Comparison of ENCODE assay signal across 1 cellular context in the genomic region with DNA sequence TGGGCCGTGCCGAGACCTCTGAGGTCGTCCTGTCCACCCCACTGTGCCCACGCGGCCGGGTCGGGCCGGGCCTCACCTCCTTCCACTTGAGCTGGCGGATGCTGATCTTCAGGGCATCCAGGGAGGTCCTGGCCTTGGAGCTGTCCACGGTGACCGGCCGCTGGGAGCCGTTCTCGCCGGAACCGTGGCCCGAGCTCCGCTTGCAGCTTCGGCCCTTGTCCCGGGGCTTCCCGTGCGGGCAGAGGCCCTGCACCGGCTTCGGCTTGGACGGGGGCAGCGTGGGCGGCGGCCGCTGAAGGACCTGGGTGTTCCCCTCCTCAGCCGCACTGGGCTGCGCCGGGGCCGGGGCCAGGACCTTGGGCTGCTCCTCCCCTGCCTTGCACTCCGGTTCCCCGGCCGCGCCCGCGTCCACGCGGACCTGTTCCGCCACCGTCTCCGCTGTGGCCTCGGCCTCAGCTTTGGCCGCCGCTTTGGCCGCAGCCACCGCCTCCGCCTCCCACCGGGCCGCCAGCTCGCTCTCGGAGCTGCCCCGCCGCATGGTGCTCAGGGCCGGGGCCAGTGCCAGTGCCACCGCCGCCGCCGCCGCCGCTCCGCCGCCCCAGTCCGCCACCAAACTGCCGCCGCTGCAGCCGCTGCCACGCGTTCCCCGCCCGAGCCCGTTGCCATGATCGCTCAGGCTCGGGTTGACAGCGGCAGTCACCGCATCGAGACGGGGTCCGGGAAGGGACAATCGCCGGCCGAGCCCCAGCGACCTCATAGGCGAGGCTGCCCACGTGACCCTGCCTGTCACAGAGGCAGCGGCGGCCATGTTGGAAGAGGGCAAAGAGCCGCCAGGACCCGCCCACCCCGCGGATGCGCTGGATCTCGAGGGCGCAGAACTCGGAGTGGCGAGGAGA.
TF ChIP-seq lines count a peak whose summit lies in the region.

A gene with protein sequence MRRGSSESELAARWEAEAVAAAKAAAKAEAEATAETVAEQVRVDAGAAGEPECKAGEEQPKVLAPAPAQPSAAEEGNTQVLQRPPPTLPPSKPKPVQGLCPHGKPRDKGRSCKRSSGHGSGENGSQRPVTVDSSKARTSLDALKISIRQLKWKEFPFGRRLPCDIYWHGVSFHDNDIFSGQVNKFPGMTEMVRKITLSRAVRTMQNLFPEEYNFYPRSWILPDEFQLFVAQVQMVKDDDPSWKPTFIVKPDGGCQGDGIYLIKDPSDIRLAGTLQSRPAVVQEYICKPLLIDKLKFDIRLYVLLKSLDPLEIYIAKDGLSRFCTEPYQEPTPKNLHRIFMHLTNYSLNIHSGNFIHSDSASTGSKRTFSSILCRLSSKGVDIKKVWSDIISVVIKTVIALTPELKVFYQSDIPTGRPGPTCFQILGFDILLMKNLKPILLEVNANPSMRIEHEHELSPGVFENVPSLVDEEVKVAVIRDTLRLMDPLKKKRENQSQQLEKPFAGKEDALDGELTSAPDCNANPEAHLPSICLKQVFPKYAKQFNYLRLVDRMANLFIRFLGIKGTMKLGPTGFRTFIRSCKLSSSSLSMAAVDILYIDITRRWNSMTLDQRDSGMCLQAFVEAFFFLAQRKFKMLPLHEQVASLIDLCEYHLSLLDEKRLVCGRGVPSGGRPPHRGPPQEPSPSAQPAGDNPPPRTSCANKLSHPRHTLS (minus strand): TSS at position 698 of the 896 bp plus-strand sequence. CDS start 160 bp downstream, at position 538.

TF ChIP-seq in GM12878, 131 proteins besides CTCF, POLR2A, EP300 and RAD21 (continues in another document):
- TF ChIP-seq E2F8 (IDR thresholded peaks at IDR 0.05; ENCODE audit: low read depth, partially characterized antibody) = no peak
- no peak for TF ChIP-seq KDM1A (IDR thresholded peaks at IDR 0.05; ENCODE audit: borderline replicate concordance)
- TF ChIP-seq SUZ12 (IDR thresholded peaks at IDR 0.05; ENCODE audit: unreplicated experiment) = no peak
- peak; percentile 60; the same call in 1 of the 2 replicates for TF ChIP-seq BACH1 (IDR thresholded peaks at IDR 0.05; ENCODE audit: borderline replicate concordance)
- no peak for TF ChIP-seq BMI1 (IDR thresholded peaks at IDR 0.05; ENCODE audit: borderline replicate concordance)
- 0 out of 2 replicates have a peak, but pooled peaks have one; percentile 1 for TF ChIP-seq ZBTB11 (CRISPR knock-in tag; IDR thresholded peaks at IDR 0.05)
- no peak for TF ChIP-seq ETV6 (conservative IDR thresholded peaks at IDR 0.05 in 1 of 2, IDR thresholded peaks at IDR 0.05 in 1 of 2; ENCODE audit: borderline replicate concordance in 1 of 2, low read depth in 1 of 2)
- no peak; the same call in 1 of the 2 replicates for TF ChIP-seq HDGF (IDR thresholded peaks at IDR 0.05)
- peak; percentile 54; the same call in 1 of the 2 replicates for TF ChIP-seq NBN (IDR thresholded peaks at IDR 0.05)
- no peak for TF ChIP-seq EED (IDR thresholded peaks at IDR 0.05; ENCODE audit: low read depth)
- peak; percentile 88; the same call in 1 of the 2 replicates for TF ChIP-seq TARDBP (IDR thresholded peaks at IDR 0.05; ENCODE audit: borderline replicate concordance)
- TF ChIP-seq SMC3 (IDR thresholded peaks at IDR 0.05; ENCODE audit: borderline replicate concordance, low read length) = no peak
- peak; percentile 81 for TF ChIP-seq ZNF207 (IDR thresholded peaks at IDR 0.05; ENCODE audit: borderline replicate concordance)
- no peak for TF ChIP-seq SRF (IDR thresholded peaks at IDR 0.05; ENCODE audit: low read depth in 2 of 2, low read length in 2 of 2)
- no peak for TF ChIP-seq ATF7 (IDR thresholded peaks at IDR 0.05; ENCODE audit: low read depth)
- peak; percentile 60; the same call in 1 of the 2 replicates for TF ChIP-seq ASH2L (IDR thresholded peaks at IDR 0.05; ENCODE audit: borderline replicate concordance, low read depth)
- TF ChIP-seq TCF7 (IDR thresholded peaks at IDR 0.05; ENCODE audit: borderline replicate concordance) = no peak
- TF ChIP-seq, protein P1, sequence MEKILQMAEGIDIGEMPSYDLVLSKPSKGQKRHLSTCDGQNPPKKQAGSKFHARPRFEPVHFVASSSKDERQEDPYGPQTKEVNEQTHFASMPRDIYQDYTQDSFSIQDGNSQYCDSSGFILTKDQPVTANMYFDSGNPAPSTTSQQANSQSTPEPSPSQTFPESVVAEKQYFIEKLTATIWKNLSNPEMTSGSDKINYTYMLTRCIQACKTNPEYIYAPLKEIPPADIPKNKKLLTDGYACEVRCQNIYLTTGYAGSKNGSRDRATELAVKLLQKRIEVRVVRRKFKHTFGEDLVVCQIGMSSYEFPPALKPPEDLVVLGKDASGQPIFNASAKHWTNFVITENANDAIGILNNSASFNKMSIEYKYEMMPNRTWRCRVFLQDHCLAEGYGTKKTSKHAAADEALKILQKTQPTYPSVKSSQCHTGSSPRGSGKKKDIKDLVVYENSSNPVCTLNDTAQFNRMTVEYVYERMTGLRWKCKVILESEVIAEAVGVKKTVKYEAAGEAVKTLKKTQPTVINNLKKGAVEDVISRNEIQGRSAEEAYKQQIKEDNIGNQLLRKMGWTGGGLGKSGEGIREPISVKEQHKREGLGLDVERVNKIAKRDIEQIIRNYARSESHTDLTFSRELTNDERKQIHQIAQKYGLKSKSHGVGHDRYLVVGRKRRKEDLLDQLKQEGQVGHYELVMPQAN (conservative IDR thresholded peaks at IDR 0.05) = peak; percentile 98
- TF ChIP-seq LARP7 (IDR thresholded peaks at IDR 0.05) = peak; percentile 95
- no peak for TF ChIP-seq TAF1 (IDR thresholded peaks at IDR 0.05; ENCODE audit: borderline replicate concordance, low read depth, low read length)
- TF ChIP-seq, protein P2, sequence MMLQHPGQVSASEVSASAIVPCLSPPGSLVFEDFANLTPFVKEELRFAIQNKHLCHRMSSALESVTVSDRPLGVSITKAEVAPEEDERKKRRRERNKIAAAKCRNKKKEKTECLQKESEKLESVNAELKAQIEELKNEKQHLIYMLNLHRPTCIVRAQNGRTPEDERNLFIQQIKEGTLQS (IDR thresholded peaks at IDR 0.05; ENCODE audit: borderline replicate concordance, extremely low read depth, low read depth, low read length) = peak; percentile 90; the same call in 1 of the 2 replicates
- TF ChIP-seq, protein P3, sequence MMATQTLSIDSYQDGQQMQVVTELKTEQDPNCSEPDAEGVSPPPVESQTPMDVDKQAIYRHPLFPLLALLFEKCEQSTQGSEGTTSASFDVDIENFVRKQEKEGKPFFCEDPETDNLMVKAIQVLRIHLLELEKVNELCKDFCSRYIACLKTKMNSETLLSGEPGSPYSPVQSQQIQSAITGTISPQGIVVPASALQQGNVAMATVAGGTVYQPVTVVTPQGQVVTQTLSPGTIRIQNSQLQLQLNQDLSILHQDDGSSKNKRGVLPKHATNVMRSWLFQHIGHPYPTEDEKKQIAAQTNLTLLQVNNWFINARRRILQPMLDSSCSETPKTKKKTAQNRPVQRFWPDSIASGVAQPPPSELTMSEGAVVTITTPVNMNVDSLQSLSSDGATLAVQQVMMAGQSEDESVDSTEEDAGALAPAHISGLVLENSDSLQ (IDR thresholded peaks at IDR 0.05) = peak; percentile 88
- no peak for TF ChIP-seq RBBP5 (conservative IDR thresholded peaks at IDR 0.05)
- peak; percentile 80 for TF ChIP-seq SP1 (IDR thresholded peaks at IDR 0.05; ENCODE audit: low read depth, low read length)
- no peak for TF ChIP-seq NFYA (IDR thresholded peaks at IDR 0.05; ENCODE audit: borderline replicate concordance, low read depth, low read length)
- TF ChIP-seq, protein P4, sequence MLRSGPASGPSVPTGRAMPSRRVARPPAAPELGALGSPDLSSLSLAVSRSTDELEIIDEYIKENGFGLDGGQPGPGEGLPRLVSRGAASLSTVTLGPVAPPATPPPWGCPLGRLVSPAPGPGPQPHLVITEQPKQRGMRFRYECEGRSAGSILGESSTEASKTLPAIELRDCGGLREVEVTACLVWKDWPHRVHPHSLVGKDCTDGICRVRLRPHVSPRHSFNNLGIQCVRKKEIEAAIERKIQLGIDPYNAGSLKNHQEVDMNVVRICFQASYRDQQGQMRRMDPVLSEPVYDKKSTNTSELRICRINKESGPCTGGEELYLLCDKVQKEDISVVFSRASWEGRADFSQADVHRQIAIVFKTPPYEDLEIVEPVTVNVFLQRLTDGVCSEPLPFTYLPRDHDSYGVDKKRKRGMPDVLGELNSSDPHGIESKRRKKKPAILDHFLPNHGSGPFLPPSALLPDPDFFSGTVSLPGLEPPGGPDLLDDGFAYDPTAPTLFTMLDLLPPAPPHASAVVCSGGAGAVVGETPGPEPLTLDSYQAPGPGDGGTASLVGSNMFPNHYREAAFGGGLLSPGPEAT (IDR thresholded peaks at IDR 0.05; ENCODE audit: low read depth) = no peak
- peak in 1 of 2 experiments; percentile 87; a peak in 1 of 3 replicates for TF ChIP-seq EGR1 (IDR thresholded peaks at IDR 0.05; ENCODE audit: borderline replicate concordance in 1 of 2, low read depth in 2 of 2, low read length in 2 of 2)
- TF ChIP-seq BHLHE40 (IDR thresholded peaks at IDR 0.05; ENCODE audit: borderline replicate concordance in 1 of 2, low read depth in 2 of 2, low read length in 1 of 2) = peak; percentile 39 to 71; a peak in 3 of 4 replicates
- no peak for TF ChIP-seq CHD4 (IDR thresholded peaks at IDR 0.05)
- TF ChIP-seq NR2C1 (IDR thresholded peaks at IDR 0.05) = peak; percentile 79
- TF ChIP-seq ZNF622 (IDR thresholded peaks at IDR 0.05) = no peak
- no peak for TF ChIP-seq NR2C2 (IDR thresholded peaks at IDR 0.05; ENCODE audit: borderline replicate concordance, control insufficient read depth, insufficient read length, low read depth)
- TF ChIP-seq ZBTB33 (IDR thresholded peaks at IDR 0.05) = no peak
- peak; percentile 100 for TF ChIP-seq YY1 (IDR thresholded peaks at IDR 0.05; ENCODE audit: low read depth, low read length)
- TF ChIP-seq NRF1 (conservative IDR thresholded peaks at IDR 0.05; ENCODE audit: low read depth, low read length) = 0 out of 2 replicates have a peak, but pooled peaks have one; percentile 19
- TF ChIP-seq ZNF24 (IDR thresholded peaks at IDR 0.05) = no peak
- no peak for TF ChIP-seq BRCA1 (IDR thresholded peaks at IDR 0.05; ENCODE audit: low read depth, low read length)
- TF ChIP-seq, protein P5, sequence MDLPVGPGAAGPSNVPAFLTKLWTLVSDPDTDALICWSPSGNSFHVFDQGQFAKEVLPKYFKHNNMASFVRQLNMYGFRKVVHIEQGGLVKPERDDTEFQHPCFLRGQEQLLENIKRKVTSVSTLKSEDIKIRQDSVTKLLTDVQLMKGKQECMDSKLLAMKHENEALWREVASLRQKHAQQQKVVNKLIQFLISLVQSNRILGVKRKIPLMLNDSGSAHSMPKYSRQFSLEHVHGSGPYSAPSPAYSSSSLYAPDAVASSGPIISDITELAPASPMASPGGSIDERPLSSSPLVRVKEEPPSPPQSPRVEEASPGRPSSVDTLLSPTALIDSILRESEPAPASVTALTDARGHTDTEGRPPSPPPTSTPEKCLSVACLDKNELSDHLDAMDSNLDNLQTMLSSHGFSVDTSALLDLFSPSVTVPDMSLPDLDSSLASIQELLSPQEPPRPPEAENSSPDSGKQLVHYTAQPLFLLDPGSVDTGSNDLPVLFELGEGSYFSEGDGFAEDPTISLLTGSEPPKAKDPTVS (IDR thresholded peaks at IDR 0.05; ENCODE audit: low read depth, low read length) = peak; percentile 17; the same call in 1 of the 2 replicates
- TF ChIP-seq HCFC1 (IDR thresholded peaks at IDR 0.05; ENCODE audit: low read length) = peak; percentile 96
- peak; percentile 96 for TF ChIP-seq RELA (IDR thresholded peaks at IDR 0.05; ENCODE audit: borderline replicate concordance, partially characterized antibody)
